Comparison of ENCODE assay signal across 25 cellular contexts in the genomic region with DNA sequence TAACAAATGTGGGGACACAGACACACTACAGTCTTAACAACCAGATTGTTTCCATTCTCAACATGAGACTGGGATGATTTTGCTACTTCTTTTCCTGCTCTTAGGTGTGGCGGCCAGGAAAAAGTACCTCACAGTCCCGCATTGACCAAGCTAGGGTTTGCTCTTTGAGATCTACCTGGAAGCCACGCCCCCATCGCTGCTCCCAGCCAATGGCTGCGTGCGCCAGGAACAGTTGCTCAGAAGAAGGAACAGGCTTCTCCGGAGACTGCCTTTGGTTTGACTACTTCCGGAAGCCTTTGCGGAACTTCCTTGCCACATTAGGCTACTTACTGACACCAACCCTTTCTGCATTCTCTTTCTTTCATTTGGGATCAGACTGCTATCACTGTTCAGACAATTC. TPM values are rescaled to one million over a fixed set of nuclear protein-coding genes. Genes with fewer than 3 reads are reported as not detected.
DNase-seq lines count a peak whose midpoint lies in the region; FAIRE-seq and TF ChIP-seq lines count a peak whose summit lies in the region.
"Had no signal": no experiment of that assay in that cellular context is flagged by ENCODE, and none has a peak within 500 bp of the region (broad histone marks: within the 10 kb centered on the region; RNA-seq: fewer than 3 reads in every experiment).

No MANE protein-coding gene starts in this region.

- H3K9ac ChIP-seq in H1 (replicated peaks in 1 of 4; ENCODE audit: extremely low read depth in 1 of 4, low read depth in 3 of 4, low read length in 3 of 4): no peak overlapping the region
- H3K9ac ChIP-seq: BLaER1 treated with 17β-estradiol and CSF1 and Interleukin-3, amounts not matched to agents 10 nM and 100 nM had no signal

- FAIRE-seq in H1 (lab: Jason Lieb, UNC): no peak
- FAIRE-seq: A549, G401.6, GM12892 had no signal

- POLR2A ChIA-PET in H1 (lab: Charles Lee; ENCODE audit: partially characterized antibody): interaction anchor here (1.4 kb wide), 1 partner anchor 13 kb away, joined by 3 read pairs; no protein-coding TSS in a partner anchor

- TF ChIP-seq POLR2A in H1 (IDR thresholded peaks at IDR 0.05; ENCODE audit: control extremely low read depth in 1 of 2, low read depth in 2 of 2, low read length in 2 of 2): no peak

- no peak overlapping the region for H2BK5ac ChIP-seq in H1 (ENCODE audit: low read depth, low read length)

- H2AK5ac ChIP-seq in H1 (ENCODE audit: low read depth, low read length): no peak overlapping the region

- H3K4me1 ChIP-seq in H1 (replicated peaks in 1 of 4; ENCODE audit: control insufficient read depth in 3 of 4, insufficient read depth in 4 of 4, low read length in 3 of 4): no peaks in the 10 kb centered on the region
- H3K4me1 ChIP-seq: A549; BE2C; BLaER1 treated with 17β-estradiol and CSF1 and Interleukin-3, amounts not matched to agents 10 nM and 100 nM; Caco-2; HAP-1 had no signal

- no peak overlapping the region for H3K4ac ChIP-seq in H1 (replicated peaks; ENCODE audit: insufficient read length, low read depth, low read length)

- H2AFZ ChIP-seq in H1 (ENCODE audit: low read length): peak overlapping the region; percentile 83; the same call in 1 of the 2 replicates

- no peak overlapping the region for H3K18ac ChIP-seq in H1 (ENCODE audit: extremely low read depth, low read length)

- no peaks in the 10 kb centered on the region for H4K20me1 ChIP-seq in H1 (replicated peaks in 1 of 2; ENCODE audit: control insufficient read depth in 1 of 2, insufficient read depth in 2 of 2, low read length in 2 of 2)
- H4K20me1 ChIP-seq: BLaER1 treated with 17β-estradiol and CSF1 and Interleukin-3, amounts not matched to agents 10 nM and 100 nM had no signal

- H3K9me3 ChIP-seq in H1 (ENCODE audit: insufficient read depth in 2 of 2, low read depth in 1 of 2, low read length in 1 of 2): peaks cover 2 to 5% of the 10 kb centered on the region in 2 experiments; a peak in 2 of 4 replicates
- H3K9me3 ChIP-seq: BE2C, Caco-2 had no signal

- no peak overlapping the region for H3K23ac ChIP-seq in H1 (ENCODE audit: insufficient read length)

- H3K4me2 ChIP-seq in H1 (ENCODE audit: insufficient read depth in 1 of 2, low read depth in 2 of 2, low read length in 2 of 2): no peak overlapping the region
- H3K4me2 ChIP-seq: A549; BLaER1 treated with 17β-estradiol and CSF1 and Interleukin-3, amounts not matched to agents 10 nM and 100 nM had no signal

- no peak for TF ChIP-seq RAD21 in H1 (IDR thresholded peaks at IDR 0.05 in 1 of 2, conservative IDR thresholded peaks at IDR 0.05 in 1 of 2; ENCODE audit: low read depth in 2 of 2, low read length in 2 of 2)

- no peak for TF ChIP-seq EP300 in H1 (IDR thresholded peaks at IDR 0.05; ENCODE audit: borderline replicate concordance in 1 of 2, low read depth in 2 of 2, low read length in 2 of 2)

- no peaks in the 10 kb centered on the region for H3K23me2 ChIP-seq in H1 (ENCODE audit: low read depth, low read length)

- no peak overlapping the region for H4K91ac ChIP-seq in H1 (replicated peaks; ENCODE audit: insufficient read length, low read length)

- TF ChIP-seq CTCF in H1 (IDR thresholded peaks at IDR 0.05; ENCODE audit: control extremely low read depth in 1 of 3, insufficient read depth in 1 of 3, low read depth in 1 of 3, low read length in 3 of 3): no peak

- H3K36me3 ChIP-seq in H7 (replicated peaks; ENCODE audit: control insufficient read depth, insufficient read depth, low read length): no peaks in the 10 kb centered on the region
- H3K36me3 ChIP-seq in H1 (ENCODE audit: control insufficient read depth in 2 of 4, insufficient read depth in 4 of 4, low read length in 3 of 4): no peaks in the 10 kb centered on the region
- H3K36me3 ChIP-seq: BE2C; BLaER1 treated with 17β-estradiol and CSF1 and Interleukin-3, amounts not matched to agents 10 nM and 100 nM; HAP-1 had no signal

- H3K56ac ChIP-seq in H1 (replicated peaks; ENCODE audit: insufficient read length, low read depth, low read length): no peak overlapping the region

- no peak overlapping the region for H3K27ac ChIP-seq in H1 (ENCODE audit: low read depth, low read length)
- H3K27ac ChIP-seq: A549; BLaER1 treated with 17β-estradiol and CSF1 and Interleukin-3, amounts not matched to agents 10 nM and 100 nM had no signal

- no peak overlapping the region for H2BK20ac ChIP-seq in H1 (ENCODE audit: low read length)

- no peaks in the 10 kb centered on the region for H3K79me2 ChIP-seq in H1 (ENCODE audit: control insufficient read depth in 1 of 2, insufficient read depth in 2 of 2, low read length in 2 of 2)

- no peak overlapping the region for H4K8ac ChIP-seq in H1 (ENCODE audit: extremely low read depth, insufficient read depth, low read length)

- 85% methylated on average over 9 of the region's 9 CpGs; no CpG with 5 or more reads in 1 of the 2 experiments for WGBS in H1 (ENCODE audit: extremely low coverage in 1 of 2, insufficient coverage in 1 of 2, insufficient read length in 1 of 2, insufficient replicate concordance in 2 of 2, low coverage in 1 of 2, low lambda C conversion rate in 2 of 2, missing lambda C conversion rate in 1 of 2), 2 experiments

- CTCF ChIA-PET in H1 (lab: Charles Lee; ENCODE audit: partially characterized antibody): interaction anchor here (0.8 to 1.1 kb wide), 2 partner anchors 11 to 14 kb away, joined by 3 read pairs; no protein-coding TSS in a partner anchor

- H2BK12ac ChIP-seq in H1 (ENCODE audit: low read depth, low read length): no peak overlapping the region

- H2BK15ac ChIP-seq in H1 (ENCODE audit: low read length): no peak overlapping the region

- H3K27me3 ChIP-seq in H7 (ENCODE audit: control insufficient read depth, insufficient read depth, low read length) (no peaks in the 10 kb centered on the region), H1 (replicated peaks in 1 of 4; ENCODE audit: control insufficient read depth in 3 of 4, extremely low read depth in 1 of 4, insufficient read depth in 3 of 4, low read length in 3 of 4) (no peaks in the 10 kb centered on the region)
- H3K27me3 ChIP-seq: BE2C; BLaER1 treated with 17β-estradiol and CSF1 and Interleukin-3, amounts not matched to agents 10 nM and 100 nM had no signal

- H3K4me3 ChIP-seq in H7 (ENCODE audit: insufficient read depth, low read depth, low read length) (no peak overlapping the region), H1 (ENCODE audit: extremely low read depth in 1 of 4, insufficient read depth in 2 of 4, low read depth in 3 of 4, low read length in 4 of 4) (no peak overlapping the region)
- H3K4me3 ChIP-seq: A549; BLaER1 treated with 17β-estradiol and CSF1 and Interleukin-3, amounts not matched to agents 10 nM and 100 nM; HAP-1 had no signal

- H3K79me1 ChIP-seq in H1 (ENCODE audit: low read depth, low read length): no peaks in the 10 kb centered on the region

- H2BK120ac ChIP-seq in H1 (replicated peaks; ENCODE audit: low read depth, low read length): no peak overlapping the region

- DNase-seq in H7 (peak; percentile 9), RPMI7951 (ENCODE audit: low read depth) (peak; percentile 0), H1 (ENCODE audit: low read depth in 1 of 2, low spot score in 2 of 2) (peak in 1 of 2 experiments; percentile 54), iPS-NIHi7 (ENCODE audit: extremely low spot score) (peak; percentile 37), SIG-M5 treated with dmso at 0.1 percent for 504 hours (lab: John Stamatoyannopoulos, UW; ENCODE audit: unreplicated experiment) (no peak), activated T-cell treated with anti-CD3 and anti-CD28 coated beads for 4 hours (no peak)
- no peak for DNase-seq in stimulated activated CD4-positive, alpha-beta T cell treated with anti-CD3 and anti-CD28 coated beads, Interleukin-2, amount 100 ng/mL, for 24 hours
- no peak for DNase-seq in activated naive CD4-positive, alpha-beta T cell treated with anti-CD3 and anti-CD28 coated beads, Interleukin-2, amount 50 U/mL, for 16 hours
- DNase-seq: 8988T; ACHN; AML-193; BE2C; Caco-2; CD4-positive, alpha-beta T cell; CD8-positive, alpha-beta memory T cell; DMS153; DND-41; GOT3; HFFc6 had no signal

- H4K5ac ChIP-seq in H1 (ENCODE audit: insufficient read length, low read depth, low read length): no peak overlapping the region

- no peak overlapping the region for H3K14ac ChIP-seq in H1 (ENCODE audit: insufficient read length)

TF ChIP-seq in H1, 55 proteins besides CTCF, POLR2A, EP300 and RAD21 (continues in another document):
- no peak for TF ChIP-seq RFX5 (IDR thresholded peaks at IDR 0.05; ENCODE audit: borderline replicate concordance, low read depth, low read length)
- no peak for TF ChIP-seq FOSL1 (IDR thresholded peaks at IDR 0.05; ENCODE audit: insufficient read depth, low read depth, low read length)
- no peak for TF ChIP-seq CBX5 (IDR thresholded peaks at IDR 0.05; ENCODE audit: low read depth, low read length)
- no peak for TF ChIP-seq SP1 (IDR thresholded peaks at IDR 0.05; ENCODE audit: low read depth, low read length)
- TF ChIP-seq BCL11A (IDR thresholded peaks at IDR 0.05; ENCODE audit: low read depth in 2 of 2, low read length in 2 of 2): no peak

RNA-seq across cellular contexts. Expression of a gene that starts 44.2 kb away (rescaled TPM):
- total RNA-seq in H7 (2014; rRNA removed; shearing (Covaris generic)): 1.1 and 1.4 TPM in 2 replicates
- total RNA-seq in RPMI7951 (2014; rRNA removed; shearing (Covaris generic)): not detected in 2 replicates
- 7.5 and 8.5 TPM in 2 replicates for total RNA-seq in H1 (2021; fragmentation: NEBNext Ultra II Directional; extraction: Animal tissue kit (Norgen Biotek cat#: 25700))
- polyA plus RNA-seq in H1 (2011; rRNA removed): 0.66 and 0.86 TPM in 2 replicates
- polyA plus RNA-seq in H1 (2011; cell fraction: cytosol; rRNA removed): 1.1 TPM
- polyA plus RNA-seq in H1 (2011; cell fraction: nucleus; rRNA removed): 2.1 TPM
- 1.5 to 3.5 TPM (median 2.5 TPM) in 4 replicates for polyA plus RNA-seq in H1 (2012, experiment 1 of 2)
- polyA plus RNA-seq in H1 (2012, experiment 2 of 2): 0.91 TPM
- 2.6 TPM for polyA plus RNA-seq in H1 (2013, experiment 1 of 2)
- polyA plus RNA-seq in H1 (2013, experiment 2 of 2): 3.7 TPM
- polyA minus RNA-seq in H1 (2011; rRNA and poly(A)+ RNA removed): 2.2 and 2.8 TPM in 2 replicates
- polyA minus RNA-seq in H1 (2011; cell fraction: cytosol; rRNA and poly(A)+ RNA removed): 2.1 TPM
- polyA minus RNA-seq in H1 (2011; cell fraction: nucleus; rRNA and poly(A)+ RNA removed): 7.5 TPM
- total RNA-seq: CD4-positive, alpha-beta T cell; CD8-positive, alpha-beta memory T cell; HFFc6 had no signal
- polyA plus RNA-seq: CD14-positive monocyte; CD8-positive, alpha-beta memory T cell had no signal

Comparison
In these comparisons a context has a peak if more than half of its experiments do, and no peak if none do; other contexts are left out.
1. DNase-seq: peak in H7 (single experiment), RPMI7951 (single experiment) and iPS-NIHi7 (single experiment); none in SIG-M5 treated with dmso at 0.1 percent for 504 hours (single experiment), stimulated activated CD4-positive, alpha-beta T cell treated with anti-CD3 and anti-CD28 coated beads, Interleukin-2, amount 100 ng/mL, for 24 hours (0 of 2), activated T-cell treated with anti-CD3 and anti-CD28 coated beads for 4 hours (single experiment) and activated naive CD4-positive, alpha-beta T cell treated with anti-CD3 and anti-CD28 coated beads, Interleukin-2, amount 50 U/mL, for 16 hours (single experiment).